8 cellular contexts compared by ENCODE assay signal in the genomic region with DNA sequence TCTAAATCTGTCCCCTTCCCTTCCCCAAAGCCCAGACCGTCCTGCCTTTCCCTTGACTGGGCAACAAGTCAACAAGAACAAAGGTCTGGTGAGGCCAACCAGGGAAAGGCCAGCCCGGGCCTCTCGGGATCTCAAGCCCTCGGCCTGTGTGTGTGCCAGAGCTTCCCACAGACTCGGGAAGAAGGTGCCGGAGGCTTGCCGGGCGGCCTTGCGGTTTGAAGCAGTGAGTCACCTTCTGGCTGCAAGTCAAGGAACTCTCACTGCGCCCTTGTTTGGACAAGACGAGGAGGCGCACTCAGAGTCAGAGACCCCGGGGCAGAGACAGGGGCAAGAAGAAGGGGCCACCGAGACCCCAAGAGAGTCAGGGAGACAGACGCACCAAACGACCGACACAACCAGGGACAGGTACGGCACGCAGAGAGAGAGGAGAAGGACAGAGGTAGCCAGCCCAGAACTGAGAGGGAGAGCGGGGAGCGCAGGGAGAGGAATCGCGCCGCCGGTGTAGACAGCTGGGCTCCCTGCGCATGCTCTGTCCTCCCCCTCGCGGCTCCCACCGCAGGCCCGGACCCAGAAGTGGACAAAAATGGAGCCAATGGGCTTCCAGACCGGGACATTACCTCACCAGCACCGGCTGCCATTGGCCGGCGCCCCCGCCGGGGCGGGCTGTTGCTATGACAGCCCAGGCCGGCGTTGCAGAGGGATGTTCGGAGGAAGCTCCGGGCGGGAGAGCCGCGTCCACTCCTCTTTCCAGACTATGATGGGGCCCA.
DNase-seq lines count a peak whose midpoint lies in the region; ATAC-seq and TF ChIP-seq lines count a peak whose summit lies in the region.

No MANE protein-coding gene starts in this region.

- H3K4me1 ChIP-seq in adipocyte (ENCODE audit: control insufficient read depth, insufficient read depth, low read length) (peaks cover 57% of the 10 kb centered on the region), ovary (ENCODE audit: insufficient read depth) (peaks cover 7% of the 10 kb centered on the region), tibial nerve (peaks cover 0 to 61% (median 23%) of the 10 kb centered on the region in 4 donors)

- H3K9ac ChIP-seq in adipocyte (ENCODE audit: low read length): peak overlapping the region; percentile 91

- H3K27ac ChIP-seq in ovary: peak overlapping the region; percentile 86 to 94
- H3K27ac ChIP-seq in tibial nerve: peak overlapping the region; percentile 86 to 98 (median 92)

- H3K4me3 ChIP-seq in adipocyte (ENCODE audit: low read length) (peak overlapping the region; percentile 82), ovary (peak overlapping the region; percentile 48), tibial nerve (peak overlapping the region; percentile 18 to 50 (median 36))

- TF ChIP-seq CTCF in ovary (IDR thresholded peaks at IDR 0.05): peak in 1 of 3 donors; percentile 15
- TF ChIP-seq CTCF in tibial nerve (IDR thresholded peaks at IDR 0.05): peak in 3 of 5 experiments; percentile 6 to 44 (median 37)

- WGBS in ovary, 3 donors: 0 to 1% (median 0%) methylated on average over 44 of the region's 44 CpGs
- WGBS in tibial nerve, 2 donors: 1% methylated on average over 31 to 40 of the region's 44 CpGs

- intact Hi-C loops in Right ventricle myocardium superior (cut with DNase I): no loop called here
- intact Hi-C loops in ovary (cut with DNase I): no loop called here

- DNase-seq in GM04503 (ENCODE audit: low read depth) (peak; percentile 97), NCI-H1436 (lab: John Stamatoyannopoulos, UW) (peak; percentile 89), SW480 (ENCODE audit: low spot score) (peak; percentile 93), adipocyte (ENCODE audit: low read depth) (peak; percentile 99), Right ventricle myocardium superior (peak; percentile 96), ovary (peak; percentile 96 to 97 (median 97)), tibial nerve (ENCODE audit: low spot score in 2 of 2) (peak; percentile 88 to 93)

- no peaks in the 10 kb centered on the region for H3K9me3 ChIP-seq in adipocyte (ENCODE audit: control insufficient read depth, low read length)
- H3K9me3 ChIP-seq in ovary: no peaks in the 10 kb centered on the region
- no peaks in the 10 kb centered on the region for H3K9me3 ChIP-seq in tibial nerve

- H3K27me3 ChIP-seq in adipocyte (replicated peaks; ENCODE audit: control insufficient read depth, insufficient read depth, low read length) (peaks cover 10% of the 10 kb centered on the region), ovary (no peaks in the 10 kb centered on the region), tibial nerve (no peaks in the 10 kb centered on the region)

- TF ChIP-seq POLR2A in ovary (IDR thresholded peaks at IDR 0.05) (peak; percentile 89), tibial nerve (IDR thresholded peaks at IDR 0.05) (peak; percentile 27 to 88)

- H3K36me3 ChIP-seq in adipocyte (ENCODE audit: control insufficient read depth, insufficient read depth, low read length, severe bottlenecking): no peaks in the 10 kb centered on the region
- H3K36me3 ChIP-seq in ovary: no peaks in the 10 kb centered on the region
- H3K36me3 ChIP-seq in tibial nerve: no peaks in the 10 kb centered on the region

- ATAC-seq in HG02798 (IDR thresholded peaks at IDR 0.05; ENCODE audit: poor library complexity, unreplicated experiment) (peak; percentile 96), Right ventricle myocardium superior (ENCODE audit: poor library complexity) (peak; percentile 98)

- no peak for TF ChIP-seq EP300 in ovary (IDR thresholded peaks at IDR 0.05)
- peak in 1 of 2 donors; percentile 95 for TF ChIP-seq EP300 in tibial nerve (IDR thresholded peaks at IDR 0.05)

Comparison
In these comparisons a context has a peak if more than half of its experiments do, and no peak if none do; other contexts are left out.
1. Peak in every context shown above with its lines: DNase-seq, ATAC-seq, H3K4me3 ChIP-seq and H3K27ac ChIP-seq.